In genomic region chr16:88793588-88793967, GRCh38 we compare ENCODE assay signal across 1 cellular context. TPM values are rescaled to one million over a fixed set of nuclear protein-coding genes. Genes with fewer than 3 reads are reported as not detected.
"Had no signal": no experiment of that assay in that cellular context is flagged by ENCODE, and none has a peak within 500 bp of the region (broad histone marks: within the 10 kb centered on the region; RNA-seq: fewer than 3 reads in every experiment).

No MANE protein-coding gene starts in this region.

RNA-seq across cellular contexts. Expression of gene CDT1, which starts 10.0 kb away (rescaled TPM):
- total RNA-seq: ascending aorta had no signal
